2 cellular contexts compared by ENCODE assay signal in the genomic region with DNA sequence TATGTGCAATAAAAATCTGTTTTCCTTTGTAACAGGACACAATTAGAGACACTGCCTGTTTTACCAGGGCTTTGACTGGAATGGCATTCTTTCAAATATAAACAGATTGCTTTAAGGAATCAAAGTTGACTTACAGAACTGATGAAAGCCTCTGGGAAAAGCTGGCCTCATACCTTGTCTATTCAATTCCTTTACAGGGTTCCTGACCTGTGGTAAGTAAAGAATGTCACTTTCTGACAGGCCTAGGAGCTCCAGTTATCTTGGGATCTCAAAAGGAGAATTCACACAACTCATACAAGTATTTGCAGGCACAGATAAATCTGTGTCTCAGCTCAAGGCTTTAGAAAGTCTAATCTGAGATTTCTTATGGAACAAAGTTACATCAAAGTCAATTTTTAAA.
TF ChIP-seq lines count a peak whose summit lies in the region.

No MANE protein-coding gene starts in this region.

TF ChIP-seq in SK-N-SH, 30 proteins besides CTCF, POLR2A, EP300 and RAD21 (continued from another document):
- TF ChIP-seq TAF1 (IDR thresholded peaks at IDR 0.05; ENCODE audit: borderline replicate concordance, low read depth, low read length) (no peak), ZBTB33 (IDR thresholded peaks at IDR 0.05; ENCODE audit: borderline replicate concordance, low read depth) (no peak), FOXJ3 (CRISPR knock-in tag; IDR thresholded peaks at IDR 0.05) (no peak)
- TF ChIP-seq, protein P1, sequence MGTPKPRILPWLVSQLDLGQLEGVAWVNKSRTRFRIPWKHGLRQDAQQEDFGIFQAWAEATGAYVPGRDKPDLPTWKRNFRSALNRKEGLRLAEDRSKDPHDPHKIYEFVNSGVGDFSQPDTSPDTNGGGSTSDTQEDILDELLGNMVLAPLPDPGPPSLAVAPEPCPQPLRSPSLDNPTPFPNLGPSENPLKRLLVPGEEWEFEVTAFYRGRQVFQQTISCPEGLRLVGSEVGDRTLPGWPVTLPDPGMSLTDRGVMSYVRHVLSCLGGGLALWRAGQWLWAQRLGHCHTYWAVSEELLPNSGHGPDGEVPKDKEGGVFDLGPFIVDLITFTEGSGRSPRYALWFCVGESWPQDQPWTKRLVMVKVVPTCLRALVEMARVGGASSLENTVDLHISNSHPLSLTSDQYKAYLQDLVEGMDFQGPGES (IDR thresholded peaks at IDR 0.05; ENCODE audit: low read depth, low read length): no peak
TF ChIP-seq in SK-N-SH: peak in this region for 0.

TF ChIP-seq in SK-N-SH treated with all-trans-retinoic acid at 6 μM for 48 hours, 23 proteins besides CTCF, POLR2A, EP300 and RAD21 (continued from another document):
- TF ChIP-seq, protein P2, sequence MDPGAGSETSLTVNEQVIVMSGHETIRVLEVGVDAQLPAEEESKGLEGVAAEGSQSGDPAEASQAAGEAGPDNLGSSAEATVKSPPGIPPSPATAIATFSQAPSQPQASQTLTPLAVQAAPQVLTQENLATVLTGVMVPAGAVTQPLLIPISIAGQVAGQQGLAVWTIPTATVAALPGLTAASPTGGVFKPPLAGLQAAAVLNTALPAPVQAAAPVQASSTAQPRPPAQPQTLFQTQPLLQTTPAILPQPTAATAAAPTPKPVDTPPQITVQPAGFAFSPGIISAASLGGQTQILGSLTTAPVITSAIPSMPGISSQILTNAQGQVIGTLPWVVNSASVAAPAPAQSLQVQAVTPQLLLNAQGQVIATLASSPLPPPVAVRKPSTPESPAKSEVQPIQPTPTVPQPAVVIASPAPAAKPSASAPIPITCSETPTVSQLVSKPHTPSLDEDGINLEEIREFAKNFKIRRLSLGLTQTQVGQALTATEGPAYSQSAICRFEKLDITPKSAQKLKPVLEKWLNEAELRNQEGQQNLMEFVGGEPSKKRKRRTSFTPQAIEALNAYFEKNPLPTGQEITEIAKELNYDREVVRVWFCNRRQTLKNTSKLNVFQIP (CRISPR knock-in tag; IDR thresholded peaks at IDR 0.05; ENCODE audit: borderline replicate concordance, low read depth): no peak
- TF ChIP-seq ZC3H10 (CRISPR knock-in tag; IDR thresholded peaks at IDR 0.05): no peak
- no peak for TF ChIP-seq ESRRG (CRISPR knock-in tag; IDR thresholded peaks at IDR 0.05)
- TF ChIP-seq GLIS3 (CRISPR knock-in tag; IDR thresholded peaks at IDR 0.05): no peak
- no peak for TF ChIP-seq TSHZ2 (CRISPR knock-in tag; IDR thresholded peaks at IDR 0.05)
- TF ChIP-seq ISL1 (CRISPR knock-in tag; IDR thresholded peaks at IDR 0.05): no peak
- TF ChIP-seq CSDC2 (CRISPR knock-in tag; IDR thresholded peaks at IDR 0.05): no peak
